2 cellular contexts compared by ENCODE assay signal in the genomic region with DNA sequence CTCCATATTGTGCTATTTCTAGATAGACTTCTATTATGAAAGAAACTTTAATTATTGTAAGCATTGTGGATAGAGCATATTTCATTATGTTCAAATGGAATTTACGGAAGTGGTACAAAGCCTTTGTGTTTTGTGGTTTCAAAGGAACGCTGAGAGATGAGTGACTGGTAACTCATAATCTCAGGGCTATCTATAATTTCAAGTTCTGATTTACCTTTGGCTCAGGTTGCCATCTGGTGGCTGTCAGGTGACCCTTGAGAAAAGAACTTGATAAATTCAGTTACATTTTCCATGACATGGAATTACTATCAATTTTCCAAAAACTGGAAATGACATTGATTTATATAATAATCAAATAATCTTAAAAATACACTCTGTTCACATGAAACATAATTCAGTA.
TF ChIP-seq lines count a peak whose summit lies in the region.

No MANE protein-coding gene starts in this region.

TF ChIP-seq in SK-N-SH, 30 proteins besides CTCF, POLR2A, EP300 and RAD21 (continued from another document):
- TF ChIP-seq, protein P1, sequence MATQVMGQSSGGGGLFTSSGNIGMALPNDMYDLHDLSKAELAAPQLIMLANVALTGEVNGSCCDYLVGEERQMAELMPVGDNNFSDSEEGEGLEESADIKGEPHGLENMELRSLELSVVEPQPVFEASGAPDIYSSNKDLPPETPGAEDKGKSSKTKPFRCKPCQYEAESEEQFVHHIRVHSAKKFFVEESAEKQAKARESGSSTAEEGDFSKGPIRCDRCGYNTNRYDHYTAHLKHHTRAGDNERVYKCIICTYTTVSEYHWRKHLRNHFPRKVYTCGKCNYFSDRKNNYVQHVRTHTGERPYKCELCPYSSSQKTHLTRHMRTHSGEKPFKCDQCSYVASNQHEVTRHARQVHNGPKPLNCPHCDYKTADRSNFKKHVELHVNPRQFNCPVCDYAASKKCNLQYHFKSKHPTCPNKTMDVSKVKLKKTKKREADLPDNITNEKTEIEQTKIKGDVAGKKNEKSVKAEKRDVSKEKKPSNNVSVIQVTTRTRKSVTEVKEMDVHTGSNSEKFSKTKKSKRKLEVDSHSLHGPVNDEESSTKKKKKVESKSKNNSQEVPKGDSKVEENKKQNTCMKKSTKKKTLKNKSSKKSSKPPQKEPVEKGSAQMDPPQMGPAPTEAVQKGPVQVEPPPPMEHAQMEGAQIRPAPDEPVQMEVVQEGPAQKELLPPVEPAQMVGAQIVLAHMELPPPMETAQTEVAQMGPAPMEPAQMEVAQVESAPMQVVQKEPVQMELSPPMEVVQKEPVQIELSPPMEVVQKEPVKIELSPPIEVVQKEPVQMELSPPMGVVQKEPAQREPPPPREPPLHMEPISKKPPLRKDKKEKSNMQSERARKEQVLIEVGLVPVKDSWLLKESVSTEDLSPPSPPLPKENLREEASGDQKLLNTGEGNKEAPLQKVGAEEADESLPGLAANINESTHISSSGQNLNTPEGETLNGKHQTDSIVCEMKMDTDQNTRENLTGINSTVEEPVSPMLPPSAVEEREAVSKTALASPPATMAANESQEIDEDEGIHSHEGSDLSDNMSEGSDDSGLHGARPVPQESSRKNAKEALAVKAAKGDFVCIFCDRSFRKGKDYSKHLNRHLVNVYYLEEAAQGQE (IDR thresholded peaks at IDR 0.05; ENCODE audit: low read depth, low read length): no peak

TF ChIP-seq in SK-N-SH treated with all-trans-retinoic acid at 6 μM for 48 hours, 23 proteins besides CTCF, POLR2A, EP300 and RAD21 (continued from another document):
- TF ChIP-seq, protein P2, sequence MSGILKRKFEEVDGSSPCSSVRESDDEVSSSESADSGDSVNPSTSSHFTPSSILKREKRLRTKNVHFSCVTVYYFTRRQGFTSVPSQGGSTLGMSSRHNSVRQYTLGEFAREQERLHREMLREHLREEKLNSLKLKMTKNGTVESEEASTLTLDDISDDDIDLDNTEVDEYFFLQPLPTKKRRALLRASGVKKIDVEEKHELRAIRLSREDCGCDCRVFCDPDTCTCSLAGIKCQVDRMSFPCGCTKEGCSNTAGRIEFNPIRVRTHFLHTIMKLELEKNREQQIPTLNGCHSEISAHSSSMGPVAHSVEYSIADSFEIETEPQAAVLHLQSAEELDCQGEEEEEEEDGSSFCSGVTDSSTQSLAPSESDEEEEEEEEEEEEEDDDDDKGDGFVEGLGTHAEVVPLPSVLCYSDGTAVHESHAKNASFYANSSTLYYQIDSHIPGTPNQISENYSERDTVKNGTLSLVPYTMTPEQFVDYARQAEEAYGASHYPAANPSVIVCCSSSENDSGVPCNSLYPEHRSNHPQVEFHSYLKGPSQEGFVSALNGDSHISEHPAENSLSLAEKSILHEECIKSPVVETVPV (CRISPR knock-in tag; IDR thresholded peaks at IDR 0.05): no peak
- TF ChIP-seq PPARA (CRISPR knock-in tag; IDR thresholded peaks at IDR 0.05; ENCODE audit: borderline replicate concordance) (no peak), ZC3H10 (CRISPR knock-in tag; IDR thresholded peaks at IDR 0.05) (no peak)
